In genomic region chr15:91380114-91380513, GRCh38 we compare ENCODE assay signal across 32 cellular contexts.
"Had no signal": no experiment of that assay in that cellular context is flagged by ENCODE, and none has a peak within 500 bp of the region (broad histone marks: within the 10 kb centered on the region; RNA-seq: fewer than 3 reads in every experiment).

No MANE protein-coding gene starts in this region.

- H3K4me3 ChIP-seq: adrenal gland, body of pancreas, coronary artery, dorsolateral prefrontal cortex, heart left ventricle, left lung, lower lobe of right lung, neural progenitor cell, right atrium auricular region, smooth muscle cell, uterus had no signal

- H3K9me3 ChIP-seq: adrenal gland, body of pancreas, heart left ventricle, left lung, right atrium auricular region, uterus had no signal

- H3K27me3 ChIP-seq: adrenal gland, body of pancreas, dorsolateral prefrontal cortex, heart left ventricle, left lung, neural progenitor cell, right atrium auricular region, uterus had no signal

- H3K36me3 ChIP-seq: adrenal gland, heart left ventricle, left lung, lower lobe of right lung, neural progenitor cell, right atrium auricular region, uterus, WERI-Rb-1 had no signal

- DNase-seq: activated CD4-positive, alpha-beta memory T cell treated with anti-CD3 and anti-CD28 coated beads for 36 hours; activated CD4-positive, alpha-beta T cell treated with anti-CD3 and anti-CD28 coated beads, Interleukin-2, amount 10 ng/mL, durations not matched to agents 24 days and 14 days; activated CD8-positive, alpha-beta memory T cell treated with anti-CD3 and anti-CD28 coated beads, Interleukin-2, amount 50 U/mL, for 4 hours; activated effector memory CD4-positive, alpha-beta T cell treated with anti-CD3 and anti-CD28 coated beads, Interleukin-2, amount 50 U/mL, for 16 hours; activated naive CD4-positive, alpha-beta T cell treated with anti-CD3 and anti-CD28 coated beads for 36 hours; activated naive CD8-positive, alpha-beta T cell treated with anti-CD3 and anti-CD28 coated beads for 36 hours; activated T-cell treated with anti-CD3 and anti-CD28 coated beads, Interleukin-2, amount 50 U/mL, for 1 hour; adrenal gland; aorta; body of pancreas; dorsolateral prefrontal cortex; effector memory CD4-positive, alpha-beta T cell; heart left ventricle; left lung; lower lobe of right lung; mesendoderm; natural killer cell; occipital lobe; stimulated activated CD4-positive, alpha-beta T cell treated with anti-CD3 and anti-CD28 coated beads, Interleukin-1b, Interleukin-23, amount 100 ng/mL, for 48 hours; stimulated activated CD4-positive, alpha-beta T cell treated with anti-CD3 and anti-CD28 coated beads, Interleukin-4, amount 100 ng/mL, for 4 hours; stimulated activated CD8-positive, alpha-beta memory T cell treated with anti-CD3 and anti-CD28 coated beads, Interleukin-4, amount 100 ng/mL, for 48 hours; stimulated activated naive CD8-positive, alpha-beta T cell treated with anti-CD3 and anti-CD28 coated beads, Interleukin-15, amount 100 ng/mL, for 72 hours; substantia nigra; uterus; WERI-Rb-1 had no signal

- ATAC-seq: activated CD4-positive, CD25-positive, alpha-beta regulatory T cell treated with anti-CD3 and anti-CD28 coated beads, Interleukin-2, amount 50 U/mL, for 24 hours; body of pancreas; heart left ventricle; left lung; lower lobe of right lung; natural killer cell; stimulated activated memory B cell treated with anti-CD40 and anti-IgM and Interleukin-4, amounts not matched to agents 10 μg/mL and 1 μg/mL and 100 μg/mL, for 72 hours; stimulated activated naive CD8-positive, alpha-beta T cell treated with anti-CD3 and anti-CD28 coated beads, Interleukin-15, amount 100 ng/mL, for 72 hours had no signal

- H3K79me2 ChIP-seq: parathyroid adenoma had no signal

- H3K9ac ChIP-seq: neural progenitor cell, parathyroid adenoma had no signal

- H3K4me1 ChIP-seq: adrenal gland, body of pancreas, left lung, lower lobe of right lung, parathyroid adenoma, right atrium auricular region, uterus had no signal

- H2AFZ ChIP-seq: neural progenitor cell, parathyroid adenoma had no signal

- H3K27ac ChIP-seq: adrenal gland, body of pancreas, coronary artery, dorsolateral prefrontal cortex, heart left ventricle, left lung, lower lobe of right lung, neural progenitor cell, parathyroid adenoma, right atrium auricular region, uterus, WERI-Rb-1 had no signal

- H3K4me2 ChIP-seq: neural progenitor cell, smooth muscle cell had no signal
